ENCODE assay signal across 1 cellular context in genomic region chr13:25493930-25494707, GRCh38.
TF ChIP-seq lines count a peak whose summit lies in the region.

No MANE protein-coding gene starts in this region.

TF ChIP-seq in HepG2, 621 proteins besides CTCF, POLR2A, EP300 and RAD21 (continued from another document):
- TF ChIP-seq REST (IDR thresholded peaks at IDR 0.05; ENCODE audit: borderline replicate concordance in 1 of 2, low read depth in 1 of 2, low read length in 2 of 2) = peak; percentile 47 to 87
- no peak for TF ChIP-seq ZNF766 (CRISPR knock-in tag; IDR thresholded peaks at IDR 0.05; ENCODE audit: borderline replicate concordance)
- TF ChIP-seq ZSCAN31 (CRISPR knock-in tag; IDR thresholded peaks at IDR 0.05; ENCODE audit: low read depth) = no peak
- TF ChIP-seq KMT2B (CRISPR knock-in tag; IDR thresholded peaks at IDR 0.05) = no peak
- no peak for TF ChIP-seq ZNF703 (CRISPR knock-in tag; IDR thresholded peaks at IDR 0.05; ENCODE audit: borderline replicate concordance)
- TF ChIP-seq ZNF737 (CRISPR knock-in tag; IDR thresholded peaks at IDR 0.05; ENCODE audit: borderline replicate concordance) = no peak
- no peak for TF ChIP-seq FOXO4 (CRISPR knock-in tag; conservative IDR thresholded peaks at IDR 0.05)
- no peak for TF ChIP-seq SMARCE1 (IDR thresholded peaks at IDR 0.05; ENCODE audit: borderline replicate concordance)
- TF ChIP-seq ZSCAN22 (CRISPR knock-in tag; IDR thresholded peaks at IDR 0.05) = no peak
- TF ChIP-seq KMT2A (CRISPR knock-in tag; IDR thresholded peaks at IDR 0.05) = no peak
- TF ChIP-seq POLR2AphosphoS5 (IDR thresholded peaks at IDR 0.05; ENCODE audit: low read depth, low read length) = no peak
- TF ChIP-seq ZFP91 (CRISPR knock-in tag; IDR thresholded peaks at IDR 0.05; ENCODE audit: borderline replicate concordance) = no peak
